Comparison of ENCODE assay signal across 27 cellular contexts in the genomic region with DNA sequence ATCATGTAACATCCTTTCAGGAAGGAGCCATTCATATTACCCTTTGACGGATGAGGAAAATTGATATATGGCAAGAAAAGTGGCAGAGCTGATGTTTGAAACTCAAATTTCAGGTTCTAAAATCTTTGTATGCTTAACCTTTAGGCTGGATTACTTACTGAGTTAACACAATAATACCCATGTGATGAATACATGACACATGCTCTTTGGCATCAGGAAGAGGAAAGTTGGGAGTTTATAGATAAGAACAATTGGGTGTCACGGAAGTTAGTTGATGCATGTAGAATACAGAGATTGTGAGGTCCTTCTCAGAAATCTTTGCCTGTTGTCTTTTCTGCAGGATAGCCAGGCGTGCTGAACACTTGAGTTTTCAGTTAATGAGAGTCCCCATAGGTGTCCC.
"Had no signal": no experiment of that assay in that cellular context is flagged by ENCODE, and none has a peak within 500 bp of the region (broad histone marks: within the 10 kb centered on the region; RNA-seq: fewer than 3 reads in every experiment).

No MANE protein-coding gene starts in this region.

- H3K27me3 Mint-ChIP-seq: activated B cell treated with CpG ODN at 0.5 μM for 24 hours; activated CD4-positive, alpha-beta T cell treated with anti-CD3 and anti-CD28 coated beads, Interleukin-2, amount 10 ng/mL, durations not matched to agents 24 days and 14 days; activated naive CD8-positive, alpha-beta T cell treated with anti-CD3 and anti-CD28 coated beads, Interleukin-2, amount 50 U/mL, for 24 hours; central memory CD8-positive, alpha-beta T cell had no signal

- H3K4me3 Mint-ChIP-seq: activated B cell treated with CpG ODN at 0.5 μM for 24 hours; activated CD4-positive, alpha-beta T cell treated with anti-CD3 and anti-CD28 coated beads, Interleukin-2, amount 10 ng/mL, durations not matched to agents 24 days and 14 days; activated naive CD8-positive, alpha-beta T cell treated with anti-CD3 and anti-CD28 coated beads, Interleukin-2, amount 50 U/mL, for 24 hours; activated T-cell treated with anti-CD3 and anti-CD28 coated beads, Interleukin-2, amount 50 U/mL, for 4 hours; central memory CD8-positive, alpha-beta T cell; T-helper 1 cell treated with Interleukin-12 subunit alpha and Interleukin-12 subunit beta and Interleukin-4 antibody, amounts not matched to agents 30 μg/mL and 1 μg/mL, for 36 hours had no signal

- H3K9me3 ChIP-seq: ascending aorta, body of pancreas, Peyer's patch had no signal

- H3K27ac ChIP-seq: ascending aorta, body of pancreas, Peyer's patch had no signal

- H3K27me3 ChIP-seq: ascending aorta, body of pancreas, Peyer's patch had no signal

- H3K4me1 ChIP-seq: ascending aorta, body of pancreas, Peyer's patch had no signal

- H3K27ac Mint-ChIP-seq: activated B cell treated with CpG ODN at 0.5 μM for 24 hours; activated CD4-positive, alpha-beta T cell treated with anti-CD3 and anti-CD28 coated beads, Interleukin-2, amount 10 ng/mL, durations not matched to agents 24 days and 14 days; activated naive CD8-positive, alpha-beta T cell treated with anti-CD3 and anti-CD28 coated beads, Interleukin-2, amount 50 U/mL, for 24 hours; T-helper 1 cell treated with Interleukin-12 subunit alpha and Interleukin-12 subunit beta and Interleukin-4 antibody, amounts not matched to agents 30 μg/mL and 1 μg/mL, for 36 hours had no signal

- H3K4me3 ChIP-seq: ascending aorta, body of pancreas, Peyer's patch had no signal

- ATAC-seq: activated naive CD4-positive, alpha-beta T cell treated with anti-CD3 and anti-CD28 coated beads, Interleukin-2, amount 50 U/mL, for 72 hours; activated naive CD8-positive, alpha-beta T cell treated with anti-CD3 and anti-CD28 coated beads, Interleukin-2, amount 50 U/mL, for 24 hours; activated T-cell treated with anti-CD3 and anti-CD28 coated beads, Interleukin-2, amount 50 U/mL, for 4 hours; body of pancreas had no signal

- H3K36me3 ChIP-seq: ascending aorta, Peyer's patch had no signal

- H3K4me1 Mint-ChIP-seq: activated B cell treated with CpG ODN at 0.5 μM for 24 hours; activated CD4-positive, alpha-beta T cell treated with anti-CD3 and anti-CD28 coated beads, Interleukin-2, amount 10 ng/mL, durations not matched to agents 24 days and 14 days; activated naive CD8-positive, alpha-beta T cell treated with anti-CD3 and anti-CD28 coated beads, Interleukin-2, amount 50 U/mL, for 24 hours; central memory CD8-positive, alpha-beta T cell had no signal

- DNase-seq: activated B cell treated with CpG ODN at 0.5 μM for 24 hours; activated CD4-positive, alpha-beta T cell treated with anti-CD3 and anti-CD28 coated beads for 1 hour; activated CD4-positive, alpha-beta T cell treated with anti-CD3 and anti-CD28 coated beads, Interleukin-2, amount 10 ng/mL, durations not matched to agents 24 days and 14 days; activated CD4-positive, alpha-beta T cell treated with anti-CD3 and anti-CD28 coated beads, Interleukin-2, amount 50 U/mL, for 48 hours; activated CD8-positive, alpha-beta memory T cell treated with anti-CD3 and anti-CD28 coated beads for 24 hours; activated effector memory CD4-positive, alpha-beta T cell treated with anti-CD3 and anti-CD28 coated beads, Interleukin-2, amount 50 U/mL, for 16 hours; activated naive CD4-positive, alpha-beta T cell treated with Interleukin-2 at 50 U/mL for 16 hours; activated naive CD8-positive, alpha-beta T cell treated with anti-CD3 and anti-CD28 coated beads, Interleukin-2, amount 50 U/mL, for 24 hours; activated T-cell treated with anti-CD3 and anti-CD28 coated beads, Interleukin-2, amount 50 U/mL, for 4 hours; amniotic stem cell; body of pancreas; Karpas-422; NCI-H1048; NCI-H146; NCI-H1930; NCI-H2171; NCI-H2227 treated with DMSO at 0.1 percent for 48 hours; NCI-H510A; NCI-H526 treated with DMSO at 0.1 percent for 48 hours; NCI-H82; Peyer's patch; SHP77 treated with DMSO at 0.1 percent for 48 hours; T-helper 9 cell had no signal

- H3K36me3 Mint-ChIP-seq: activated naive CD4-positive, alpha-beta T cell treated with anti-CD3 and anti-CD28 coated beads, Interleukin-2, amount 50 U/mL, for 72 hours had no signal
